22 cellular contexts compared by ENCODE assay signal in genomic region chr1:232393834-232394146, GRCh38.
"Had no signal": no experiment of that assay in that cellular context is flagged by ENCODE, and none has a peak within 500 bp of the region (broad histone marks: within the 10 kb centered on the region; RNA-seq: fewer than 3 reads in every experiment).

No MANE protein-coding gene starts in this region.

- H3K9me3 Mint-ChIP-seq: dendritic cell treated with granulocyte-macrophage colony-stimulating factor and Interleukin-4, amounts not matched to agents 40 ng/mL and 50 ng/mL, for 4 days; effector memory CD8-positive, alpha-beta T cell; endodermal cell; mesothelial cell of epicardium had no signal

- H3K4me3 ChIP-seq: colonic mucosa, esophagus muscularis mucosa, heart right ventricle, left lung, lower lobe of right lung, mucosa of descending colon had no signal

- DNase-seq: colonic mucosa; cortex of kidney; effector CD8-positive, alpha-beta T cell; effector memory CD8-positive, alpha-beta T cell; endodermal cell; foreskin keratinocyte; glutamatergic neuron; heart right ventricle; hippocampal formation; left cardiac atrium; left lung; left ventricle myocardium superior; lower lobe of right lung; mesenchymal stem cell; mucosa of descending colon had no signal

- H3K4me3 Mint-ChIP-seq: dendritic cell treated with granulocyte-macrophage colony-stimulating factor and Interleukin-4, amounts not matched to agents 40 ng/mL and 50 ng/mL, for 4 days; effector memory CD8-positive, alpha-beta T cell; endodermal cell; mesothelial cell of epicardium had no signal

- H3K27ac ChIP-seq: colonic mucosa, esophagus muscularis mucosa, foreskin keratinocyte, heart right ventricle, left lung, lower lobe of right lung had no signal

- H3K27me3 ChIP-seq: colonic mucosa, esophagus muscularis mucosa, heart right ventricle, left lung had no signal

- H3K27ac Mint-ChIP-seq: dendritic cell treated with granulocyte-macrophage colony-stimulating factor and Interleukin-4, amounts not matched to agents 40 ng/mL and 50 ng/mL, for 4 days; endodermal cell had no signal

- H3K4me1 ChIP-seq: colonic mucosa, foreskin keratinocyte, left lung, lower lobe of right lung had no signal

- FAIRE-seq: endothelial cell of umbilical vein, frontal cortex, islet of Langerhans, keratinocyte had no signal

- ATAC-seq: effector memory CD8-positive, alpha-beta T cell; foreskin keratinocyte; heart right ventricle; left cardiac atrium; left lung; left ventricle myocardium superior; lower lobe of right lung; mucosa of descending colon had no signal

- H3K4me1 Mint-ChIP-seq: endodermal cell had no signal

- H3K36me3 ChIP-seq: colonic mucosa had no signal

- H3K27me3 Mint-ChIP-seq: effector memory CD8-positive, alpha-beta T cell had no signal
